ENCODE assay signal across 7 cellular contexts in genomic region chr3:68148471-68148870, GRCh38.
"Had no signal": no experiment of that assay in that cellular context is flagged by ENCODE, and none has a peak within 500 bp of the region (broad histone marks: within the 10 kb centered on the region; RNA-seq: fewer than 3 reads in every experiment).

No MANE protein-coding gene starts in this region.

- H3K4me1 Mint-ChIP-seq: IgD-negative memory B cell had no signal

- H3K4me2 ChIP-seq: GM23338, KMS-11 had no signal

- FAIRE-seq: HTR-8/SVneo had no signal

- ATAC-seq: GM23338 had no signal

- H3K27ac Mint-ChIP-seq: GM23338 had no signal

- H3K4me3 ChIP-seq: GM23338 had no signal

- H2AFZ ChIP-seq: GM23338 had no signal

- H3K27me3 Mint-ChIP-seq: IgD-negative memory B cell had no signal

- H3K9ac ChIP-seq: KMS-11 had no signal

- H3K9me3 Mint-ChIP-seq: GM23338 had no signal

- DNase-seq: H7, HCEC 1CT, KBM-7 had no signal

- H3K4me3 Mint-ChIP-seq: GM23338, IgD-negative memory B cell had no signal

- H3K27ac ChIP-seq: KMS-11 had no signal
